ENCODE assay signal across 10 cellular contexts in genomic region chr2:105796131-105796638, GRCh38. TPM values are rescaled to one million over a fixed set of nuclear protein-coding genes. Genes with fewer than 3 reads are reported as not detected.
DNase-seq lines count a peak whose midpoint lies in the region; TF ChIP-seq lines count a peak whose summit lies in the region.
"Had no signal": no experiment of that assay in that cellular context is flagged by ENCODE, and none has a peak within 500 bp of the region (broad histone marks: within the 10 kb centered on the region; RNA-seq: fewer than 3 reads in every experiment).

No MANE protein-coding gene starts in this region.

- H3K36me3 ChIP-seq in thymus (ENCODE audit: control insufficient read depth, insufficient read depth): peaks cover 5% of the 10 kb centered on the region
- no peaks in the 10 kb centered on the region for H3K36me3 ChIP-seq in thyroid gland
- H3K36me3 ChIP-seq: heart right ventricle had no signal

- no peaks in the 10 kb centered on the region for H3K9me3 ChIP-seq in thymus (ENCODE audit: control insufficient read depth)
- H3K9me3 ChIP-seq in thyroid gland: no peaks in the 10 kb centered on the region
- H3K9me3 ChIP-seq: heart right ventricle had no signal

- H3K27ac Mint-ChIP-seq in brain: peak overlapping the region in 4 of 5 experiments; percentile 13 to 46 (median 26)

- TF ChIP-seq POLR2A in thyroid gland (IDR thresholded peaks at IDR 0.05): no peak

- no peaks in the 10 kb centered on the region for H3K27me3 ChIP-seq in thymus (ENCODE audit: control insufficient read depth, insufficient read depth)
- H3K27me3 ChIP-seq in thyroid gland: no peaks in the 10 kb centered on the region
- H3K27me3 ChIP-seq: heart right ventricle had no signal

- peaks cover 2% of the 10 kb centered on the region for H3K27me3 Mint-ChIP-seq in brain

- H3K36me3 Mint-ChIP-seq in brain: peaks cover 23% of the 10 kb centered on the region

- H3K4me3 Mint-ChIP-seq in brain: peak overlapping the region in 3 of 5 experiments; percentile 10 to 28 (median 16)

- no peak overlapping the region for H3K4me3 ChIP-seq in thymus (ENCODE audit: low read length)
- no peak overlapping the region for H3K4me3 ChIP-seq in thyroid gland (replicated peaks in 1 of 3)

- peaks cover 0 to 5% (median 3%) of the 10 kb centered on the region in 5 experiments for H3K9me3 Mint-ChIP-seq in brain

- 21% methylated on average over 6 of the region's 6 CpGs for WGBS in thymus
- WGBS in thyroid gland, 2 donors: 71 to 78% methylated on average over 6 of the region's 6 CpGs

- H3K27ac ChIP-seq in thymus (ENCODE audit: low read depth): peak overlapping the region; percentile 48
- H3K27ac ChIP-seq in thyroid gland: peak overlapping the region in 1 of 3 donors; percentile 13
- H3K27ac ChIP-seq: C4-2B had no signal

- intact Hi-C loops in thyroid gland (cut with DNase I): no loop called here

- DNase-seq in activated effector memory CD4-positive, alpha-beta T cell treated with anti-CD3 and anti-CD28 coated beads, Interleukin-2, amount 50 U/mL, for 16 hours: peak; percentile 76
- DNase-seq in activated effector memory CD4-positive, alpha-beta T cell treated with Interleukin-2 at 50 U/mL for 16 hours: no peak
- DNase-seq in NCI-H1105 (lab: John Stamatoyannopoulos, UW): peak; percentile 31
- no peak for DNase-seq in NCI-H2196 treated with DMSO at 0.1 percent for 48 hours (lab: John Stamatoyannopoulos, UW; ENCODE audit: unreplicated experiment)
- no peak for DNase-seq in GM19240 (ENCODE audit: insufficient read length, low spot score)
- DNase-seq in thyroid gland: no peak
- DNase-seq: heart right ventricle had no signal

- H3K4me1 ChIP-seq in thymus (ENCODE audit: control insufficient read depth, insufficient read depth, low read length) (peaks cover 49% of the 10 kb centered on the region), thyroid gland (peaks cover 14 to 29% of the 10 kb centered on the region in 2 donors)

- H3K4me1 Mint-ChIP-seq in brain: peaks cover 77% of the 10 kb centered on the region

- TF ChIP-seq CTCF in brain (conservative IDR thresholded peaks at IDR 0.05) (no peak), thyroid gland (IDR thresholded peaks at IDR 0.05) (no peak)

RNA-seq across cellular contexts. Expression of gene NCK2, which starts 51.5 kb away (rescaled TPM):
- polyA plus RNA-seq in brain (ENCODE audit: insufficient read depth, low read depth, low replicate concordance) (52.0 TPM), thymus (31.4 TPM)
- 10 to 100 TPM; 46.0 to 62.6 (median 55.3) TPM for total RNA-seq in thyroid gland

Comparison
In these comparisons a context has a peak if more than half of its experiments do, and no peak if none do; other contexts are left out.
1. DNase-seq: peak in activated effector memory CD4-positive, alpha-beta T cell treated with anti-CD3 and anti-CD28 coated beads, Interleukin-2, amount 50 U/mL, for 16 hours (single experiment) and NCI-H1105 (single experiment); none in activated effector memory CD4-positive, alpha-beta T cell treated with Interleukin-2 at 50 U/mL for 16 hours (single experiment), NCI-H2196 treated with DMSO at 0.1 percent for 48 hours (single experiment), GM19240 (single experiment) and thyroid gland (0 of 2).